15 cellular contexts compared by ENCODE assay signal in the genomic region with DNA sequence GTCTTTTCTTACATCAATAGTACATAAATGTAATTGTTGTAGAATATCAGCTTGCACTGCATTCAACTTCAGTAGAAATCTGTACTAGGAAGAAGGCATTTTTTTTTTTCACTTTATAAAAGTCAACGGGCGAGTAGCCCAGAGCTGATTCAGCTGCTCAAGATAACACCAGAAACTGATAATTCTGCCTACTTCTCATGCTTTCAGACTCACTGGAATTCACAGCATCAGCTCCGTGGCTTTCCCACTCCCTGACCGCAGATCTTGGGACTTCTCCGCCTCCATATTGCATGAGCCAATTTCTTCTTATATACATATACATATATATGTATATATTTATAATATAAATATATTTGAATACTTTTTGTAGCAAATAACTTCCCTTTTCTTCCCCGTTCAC.
DNase-seq lines count a peak whose midpoint lies in the region; ATAC-seq and TF ChIP-seq lines count a peak whose summit lies in the region.
"Had no signal": no experiment of that assay in that cellular context is flagged by ENCODE, and none has a peak within 500 bp of the region (broad histone marks: within the 10 kb centered on the region; RNA-seq: fewer than 3 reads in every experiment).

No MANE protein-coding gene starts in this region.

- dilution Hi-C loops in IMR-90 (cut with HindIII; ENCODE audit: low sequenced_read_pairs, unreplicated experiment), result no loop called here

- H3K4me3 ChIP-seq in IMR-90 (ENCODE audit: insufficient read depth, low read depth, low read length) (no peak overlapping the region), parathyroid adenoma (ENCODE audit: low read depth, low read length) (no peak overlapping the region), tibial nerve (no peak overlapping the region)
- H3K4me3 ChIP-seq: psoas muscle had no signal

- H4K8ac ChIP-seq in IMR-90 (ENCODE audit: low read depth in 2 of 2, low read length in 2 of 2), result no peak overlapping the region

- no peak overlapping the region for H4K91ac ChIP-seq in IMR-90 (ENCODE audit: insufficient read depth, low read depth, low read length)

- no peaks in the 10 kb centered on the region for H3K79me2 ChIP-seq in parathyroid adenoma

- no peak overlapping the region for H3K4ac ChIP-seq in IMR-90 (ENCODE audit: low read depth, low read length)

- H2AK5ac ChIP-seq in IMR-90 (ENCODE audit: low read depth, low read length), result no peak overlapping the region

- H4K5ac ChIP-seq in IMR-90 (ENCODE audit: low read depth, low read length), result no peak overlapping the region

- POLR2A ChIA-PET in IMR-90 (lab: Charles Lee; ENCODE audit: unreplicated experiment), result interaction anchor here (0.6 kb wide), 1 partner anchor 16 kb away, joined by 3 read pairs; no protein-coding TSS in a partner anchor

- H2BK15ac ChIP-seq in IMR-90 (ENCODE audit: low read depth, low read length), result no peak overlapping the region

- no peak overlapping the region for H3K18ac ChIP-seq in IMR-90 (ENCODE audit: low read depth, low read length)

- H3K9me3 ChIP-seq in IMR-90 (ENCODE audit: control insufficient read depth, insufficient read depth, low read length) (no peaks in the 10 kb centered on the region), parathyroid adenoma (ENCODE audit: control insufficient read depth, low read length) (peaks cover 4% of the 10 kb centered on the region), tibial nerve (no peaks in the 10 kb centered on the region)
- H3K9me3 ChIP-seq: psoas muscle had no signal

- H3K79me1 ChIP-seq in IMR-90 (ENCODE audit: low read depth in 1 of 2, low read length in 2 of 2), result no peaks in the 10 kb centered on the region

- H2AFZ ChIP-seq in IMR-90 (replicated peaks; ENCODE audit: low read length, poor library complexity) (no peak overlapping the region), parathyroid adenoma (no peak overlapping the region)

- TF ChIP-seq POLR2A in IMR-90 (IDR thresholded peaks at IDR 0.05; ENCODE audit: low read depth, low read length) (no peak), tibial nerve (IDR thresholded peaks at IDR 0.05) (no peak)

- CTCF ChIA-PET in IMR-90 (lab: Yijun Ruan, JAX), result no interaction called here

- H3K23ac ChIP-seq in IMR-90 (ENCODE audit: low read depth, low read length), result no peak overlapping the region

- WGBS in IMR-90 (ENCODE audit: extremely low coverage in 2 of 2, insufficient read length in 1 of 2), 2 experiments, result no CpG with 5 or more reads among the region's 6 CpGs
- 46% methylated on average over 6 of the region's 6 CpGs for WGBS in tibial nerve, 2 donors

- H2BK120ac ChIP-seq in IMR-90 (ENCODE audit: low read depth, low read length), result no peak overlapping the region

- no peak for TF ChIP-seq RAD21 in IMR-90 (IDR thresholded peaks at IDR 0.05; ENCODE audit: low read length)

- H3K4me1 ChIP-seq in IMR-90 (ENCODE audit: control insufficient read depth, insufficient read depth, low read length) (no peaks in the 10 kb centered on the region), parathyroid adenoma (peaks cover 3% of the 10 kb centered on the region), tibial nerve (no peaks in the 10 kb centered on the region)
- H3K4me1 ChIP-seq: psoas muscle had no signal

- no peaks in the 10 kb centered on the region for H3K9me1 ChIP-seq in IMR-90 (ENCODE audit: insufficient read depth, low read length)

- no peak for TF ChIP-seq EP300 in tibial nerve (IDR thresholded peaks at IDR 0.05)

- H3K56ac ChIP-seq in IMR-90 (ENCODE audit: extremely low read depth, insufficient read depth, low read length), result no peak overlapping the region

- no peak for TF ChIP-seq CTCF in IMR-90 (conservative IDR thresholded peaks at IDR 0.05; ENCODE audit: low read depth, low read length)
- TF ChIP-seq CTCF in parathyroid adenoma (IDR thresholded peaks at IDR 0.05), result no peak
- no peak for TF ChIP-seq CTCF in tibial nerve (IDR thresholded peaks at IDR 0.05)

- H3K27ac ChIP-seq in IMR-90 (ENCODE audit: insufficient read depth, low read length) (no peak overlapping the region), parathyroid adenoma (peak overlapping the region; percentile 33), tibial nerve (no peak overlapping the region)
- H3K27ac ChIP-seq: psoas muscle, VCaP had no signal

- no peak overlapping the region for H2AK9ac ChIP-seq in IMR-90 (replicated peaks; ENCODE audit: low read depth, low read length, poor library complexity)

- intact Hi-C loops in IMR-90 (cut with micrococcal nuclease), result no loop called here

- H3K4me2 ChIP-seq in IMR-90 (ENCODE audit: low read depth, low read length) (no peak overlapping the region), parathyroid adenoma (ENCODE audit: low read length) (peak overlapping the region; percentile 62)

- BruUV-seq in IMR-90 (replicated peaks; lab: Mats Ljungman, UMichigan), result no TSS peak

- in situ Hi-C loops in IMR-90 (cut with MboI; ENCODE audit: low sequenced_read_pairs), result no loop called here

- H3K27me3 ChIP-seq in IMR-90 (ENCODE audit: control insufficient read depth, insufficient read depth, low read length) (no peaks in the 10 kb centered on the region; the same call in 1 of the 2 replicates), parathyroid adenoma (ENCODE audit: control insufficient read depth, insufficient read depth, low read length) (no peaks in the 10 kb centered on the region), tibial nerve (no peaks in the 10 kb centered on the region)

- DNase-seq in AG20443 (ENCODE audit: low spot score) (peak; percentile 67), IMR-90 (peak; percentile 85), fibroblast of gingiva (ENCODE audit: low read depth) (peak; percentile 10), tibial nerve (ENCODE audit: low spot score in 2 of 2) (no peak), GOT3 (lab: John Stamatoyannopoulos, UW) (no peak)
- DNase-seq: activated CD8-positive, alpha-beta memory T cell treated with anti-CD3 and anti-CD28 coated beads, Interleukin-2, amount 10 ng/mL, durations not matched to agents 7 days and 5 days; CD4-positive, alpha-beta memory T cell; Karpas-422; NCI-H187 treated with DMSO at 0.1 percent for 48 hours; psoas muscle; SHP77 had no signal

- no peaks in the 10 kb centered on the region for H4K20me1 ChIP-seq in IMR-90 (ENCODE audit: insufficient read depth, low read length)

- H2BK20ac ChIP-seq in IMR-90 (ENCODE audit: low read depth, low read length), result no peak overlapping the region

- no peak overlapping the region for H3K9ac ChIP-seq in IMR-90 (ENCODE audit: low read depth, low read length)
- H3K9ac ChIP-seq in parathyroid adenoma, result no peak overlapping the region

- H3K14ac ChIP-seq in IMR-90 (replicated peaks; ENCODE audit: low read depth, low read length), result no peak overlapping the region

- ATAC-seq in IMR-90 (ENCODE audit: low read depth) (peak; percentile 65), HG03025 (IDR thresholded peaks at IDR 0.05; ENCODE audit: low FRiP score, unreplicated experiment) (no peak), HG02840 (IDR thresholded peaks at IDR 0.05; ENCODE audit: low FRiP score, unreplicated experiment) (no peak)
- ATAC-seq: activated CD8-positive, alpha-beta memory T cell treated with anti-CD3 and anti-CD28 coated beads, Interleukin-2, amount 10 ng/mL, durations not matched to agents 7 days and 5 days; psoas muscle had no signal

- H2BK5ac ChIP-seq in IMR-90 (ENCODE audit: low read depth, low read length, poor library complexity, severe bottlenecking), result no peak overlapping the region

- H3K36me3 ChIP-seq in IMR-90 (ENCODE audit: control insufficient read depth, insufficient read depth, low read length), result no peaks in the 10 kb centered on the region
- H3K36me3 ChIP-seq in parathyroid adenoma (ENCODE audit: control insufficient read depth, insufficient read depth, low read length), result no peaks in the 10 kb centered on the region
- no peaks in the 10 kb centered on the region for H3K36me3 ChIP-seq in tibial nerve

TF ChIP-seq in IMR-90, 13 proteins besides CTCF, POLR2A, EP300 and RAD21:
- TF ChIP-seq FOS (IDR thresholded peaks at IDR 0.05; ENCODE audit: low read depth, low read length) (no peak), RFX5 (IDR thresholded peaks at IDR 0.05; ENCODE audit: low read depth, low read length) (no peak), NFE2L2 (IDR thresholded peaks at IDR 0.05; ENCODE audit: low read depth, low read length) (no peak), BHLHE40 (IDR thresholded peaks at IDR 0.05; ENCODE audit: low read depth, low read length) (no peak), RCOR1 (IDR thresholded peaks at IDR 0.05; ENCODE audit: insufficient replicate concordance, low read length) (no peak), MXI1 (IDR thresholded peaks at IDR 0.05; ENCODE audit: borderline replicate concordance, low read depth, low read length) (no peak), SMC3 (IDR thresholded peaks at IDR 0.05; ENCODE audit: low read depth, low read length) (no peak), MAZ (IDR thresholded peaks at IDR 0.05; ENCODE audit: borderline replicate concordance, low read depth, low read length) (no peak), MAFK (IDR thresholded peaks at IDR 0.05; ENCODE audit: low read depth, low read length) (no peak; the same call in 1 of the 2 replicates), CEBPB (IDR thresholded peaks at IDR 0.05; ENCODE audit: low read depth, low read length) (no peak), CHD1 (IDR thresholded peaks at IDR 0.05; ENCODE audit: low read depth, low read length) (no peak)
- TF ChIP-seq, protein P1, sequence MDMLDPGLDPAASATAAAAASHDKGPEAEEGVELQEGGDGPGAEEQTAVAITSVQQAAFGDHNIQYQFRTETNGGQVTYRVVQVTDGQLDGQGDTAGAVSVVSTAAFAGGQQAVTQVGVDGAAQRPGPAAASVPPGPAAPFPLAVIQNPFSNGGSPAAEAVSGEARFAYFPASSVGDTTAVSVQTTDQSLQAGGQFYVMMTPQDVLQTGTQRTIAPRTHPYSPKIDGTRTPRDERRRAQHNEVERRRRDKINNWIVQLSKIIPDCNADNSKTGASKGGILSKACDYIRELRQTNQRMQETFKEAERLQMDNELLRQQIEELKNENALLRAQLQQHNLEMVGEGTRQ (IDR thresholded peaks at IDR 0.05; ENCODE audit: low read depth, low read length), result no peak
- TF ChIP-seq, protein P2, sequence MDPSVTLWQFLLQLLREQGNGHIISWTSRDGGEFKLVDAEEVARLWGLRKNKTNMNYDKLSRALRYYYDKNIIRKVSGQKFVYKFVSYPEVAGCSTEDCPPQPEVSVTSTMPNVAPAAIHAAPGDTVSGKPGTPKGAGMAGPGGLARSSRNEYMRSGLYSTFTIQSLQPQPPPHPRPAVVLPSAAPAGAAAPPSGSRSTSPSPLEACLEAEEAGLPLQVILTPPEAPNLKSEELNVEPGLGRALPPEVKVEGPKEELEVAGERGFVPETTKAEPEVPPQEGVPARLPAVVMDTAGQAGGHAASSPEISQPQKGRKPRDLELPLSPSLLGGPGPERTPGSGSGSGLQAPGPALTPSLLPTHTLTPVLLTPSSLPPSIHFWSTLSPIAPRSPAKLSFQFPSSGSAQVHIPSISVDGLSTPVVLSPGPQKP (IDR thresholded peaks at IDR 0.05; ENCODE audit: borderline replicate concordance, low read depth, low read length), result no peak

Comparison
In these comparisons a context has a peak if more than half of its experiments do, and no peak if none do; other contexts are left out.
1. DNase-seq: peak in AG20443 (single experiment), IMR-90 (single experiment) and fibroblast of gingiva (single experiment); none in tibial nerve (0 of 2) and GOT3 (single experiment).